8 cellular contexts compared by ENCODE assay signal in the genomic region with DNA sequence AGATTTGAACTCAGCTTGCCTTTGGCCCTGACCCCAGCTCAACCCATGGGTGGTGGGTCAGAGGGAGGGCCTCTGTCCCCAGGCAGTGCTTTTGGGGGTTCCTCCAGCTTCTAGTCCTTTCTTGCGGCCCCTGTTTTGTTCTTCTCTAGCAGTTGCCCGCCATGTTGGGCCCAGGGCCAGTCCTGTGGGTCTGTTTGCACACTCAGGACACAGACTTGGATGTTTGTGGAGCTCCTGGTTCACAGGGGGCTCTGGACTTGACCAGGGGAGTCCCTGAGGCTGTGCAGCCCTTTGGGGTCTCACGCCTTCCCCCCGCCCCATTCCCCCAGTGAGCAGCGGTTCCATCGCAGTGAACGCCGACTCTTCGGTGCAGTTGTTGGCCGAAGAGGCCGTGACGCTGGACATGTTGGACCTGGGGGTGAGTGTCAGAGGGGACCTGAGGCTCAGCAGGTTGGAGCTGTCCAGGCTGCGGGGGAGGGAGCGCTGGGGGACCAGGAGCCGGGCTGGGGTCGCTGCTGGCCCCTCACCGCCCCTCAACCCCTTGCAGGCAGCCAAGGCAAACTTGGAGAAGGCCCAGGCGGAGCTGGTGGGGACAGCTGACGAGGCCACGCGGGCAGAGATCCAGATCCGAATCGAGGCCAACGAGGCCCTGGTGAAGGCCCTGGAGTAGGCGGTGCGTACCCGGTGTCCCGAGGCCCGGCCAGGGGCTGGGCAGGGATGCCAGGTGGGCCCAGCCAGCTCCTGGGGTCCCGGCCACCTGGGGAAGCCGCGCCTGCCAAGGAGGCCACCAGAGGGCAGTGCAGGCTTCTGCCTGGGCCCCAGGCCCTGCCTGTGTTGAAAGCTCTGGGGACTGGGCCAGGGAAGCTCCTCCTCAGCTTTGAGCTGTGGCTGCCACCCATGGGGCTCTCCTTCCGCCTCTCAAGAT. TPM values are rescaled to one million over a fixed set of nuclear protein-coding genes. Genes with fewer than 3 reads are reported as not detected.
DNase-seq lines count a peak whose midpoint lies in the region; ATAC-seq and TF ChIP-seq lines count a peak whose summit lies in the region.

No MANE protein-coding gene starts in this region.

- peak overlapping the region; percentile 54 for H3K27ac Mint-ChIP-seq in activated T-cell treated with anti-CD3 and anti-CD28 coated beads, Interleukin-2, amount 50 U/mL, for 72 hours
- peak overlapping the region; percentile 47 to 82 for H3K27ac Mint-ChIP-seq in natural killer cell treated with Interleukin-12 subunit alpha and Interleukin-12 subunit beta and Interleukin-15 and Interleukin-18, amount 100 ng/mL, for 72 hours

- no peaks in the 10 kb centered on the region for H3F3A ChIP-seq in PC-3 (ENCODE audit: low read length, unreplicated experiment)

- intact Hi-C loops in PC-3 (cut with micrococcal nuclease) (loop anchor here (1.0 kb wide), 1 partner anchor 22 kb away; no protein-coding TSS in a partner anchor), esophagus squamous epithelium (cut with DNase I) (loop anchor here (2.0 kb wide), 1 partner anchor 23 kb away; no protein-coding TSS in a partner anchor)

- H2AFZ ChIP-seq in PC-3 (ENCODE audit: low read length) = no peak overlapping the region

- H3K4me3 Mint-ChIP-seq in activated T-cell treated with anti-CD3 and anti-CD28 coated beads, Interleukin-2, amount 50 U/mL, for 72 hours = peak overlapping the region; percentile 75 to 79
- peak overlapping the region; percentile 73 for H3K4me3 Mint-ChIP-seq in natural killer cell treated with Interleukin-12 subunit alpha and Interleukin-12 subunit beta and Interleukin-15 and Interleukin-18, amount 100 ng/mL, for 72 hours

- H3K27ac ChIP-seq in C4-2B = peak overlapping the region; percentile 97
- peak overlapping the region; percentile 53; the same call in 1 of the 2 replicates for H3K27ac ChIP-seq in HEK293 (ENCODE audit: extremely low read depth, low read depth, low read length)
- H3K27ac ChIP-seq in PC-3 (ENCODE audit: low read length) = no peak overlapping the region
- peak overlapping the region; percentile 90 to 100 (median 98) for H3K27ac ChIP-seq in esophagus squamous epithelium

- H3K27me3 ChIP-seq in PC-3 (ENCODE audit: low read length) = no peaks in the 10 kb centered on the region
- H3K27me3 ChIP-seq in esophagus squamous epithelium = no peaks in the 10 kb centered on the region

- H3K4me1 ChIP-seq in HEK293 (ENCODE audit: control insufficient read depth, insufficient read depth, low read length) (peaks cover 8% of the 10 kb centered on the region), PC-3 (ENCODE audit: insufficient read depth, low read length) (peaks cover 37% of the 10 kb centered on the region), esophagus squamous epithelium (peaks cover 67 to 91% (median 67%) of the 10 kb centered on the region in 3 donors)

- peaks cover 5% of the 10 kb centered on the region for H3K27me3 Mint-ChIP-seq in activated T-cell treated with anti-CD3 and anti-CD28 coated beads, Interleukin-2, amount 50 U/mL, for 72 hours (ENCODE audit: low read depth)
- peaks cover under 1 to 3% of the 10 kb centered on the region in 2 donors for H3K27me3 Mint-ChIP-seq in natural killer cell treated with Interleukin-12 subunit alpha and Interleukin-12 subunit beta and Interleukin-15 and Interleukin-18, amount 100 ng/mL, for 72 hours

- H3K9me3 ChIP-seq in HEK293 (ENCODE audit: control insufficient read depth, insufficient read depth, low read depth, low read length) (no peaks in the 10 kb centered on the region), PC-3 (ENCODE audit: low read length) (no peaks in the 10 kb centered on the region), esophagus squamous epithelium (no peaks in the 10 kb centered on the region)

- H3K9me3 Mint-ChIP-seq in activated T-cell treated with anti-CD3 and anti-CD28 coated beads, Interleukin-2, amount 50 U/mL, for 72 hours = no peaks in the 10 kb centered on the region
- H3K9me3 Mint-ChIP-seq in natural killer cell treated with Interleukin-12 subunit alpha and Interleukin-12 subunit beta and Interleukin-15 and Interleukin-18, amount 100 ng/mL, for 72 hours = no peaks in the 10 kb centered on the region

- H4K20me1 ChIP-seq in PC-3 (ENCODE audit: low read length) = no peaks in the 10 kb centered on the region

- peaks cover 44% of the 10 kb centered on the region for H3K79me2 ChIP-seq in PC-3 (ENCODE audit: low read length)

- H3K4me3 ChIP-seq in HEK293 (ENCODE audit: low read depth, low read length) (no peak overlapping the region), PC-3 (ENCODE audit: low read length) (peak overlapping the region; percentile 86), esophagus squamous epithelium (peak overlapping the region; percentile 19 to 60 (median 40))

- no peaks in the 10 kb centered on the region for H3K9me2 ChIP-seq in PC-3 (replicated peaks; ENCODE audit: low read length)

- no peaks in the 10 kb centered on the region for H3K36me3 Mint-ChIP-seq in activated T-cell treated with anti-CD3 and anti-CD28 coated beads, Interleukin-2, amount 50 U/mL, for 72 hours (ENCODE audit: insufficient read depth in 2 of 2)
- H3K36me3 Mint-ChIP-seq in natural killer cell treated with Interleukin-12 subunit alpha and Interleukin-12 subunit beta and Interleukin-15 and Interleukin-18, amount 100 ng/mL, for 72 hours = no peaks in the 10 kb centered on the region

- ATAC-seq in PC-3 = peak; percentile 27
- peak; percentile 33 to 35 for ATAC-seq in activated T-cell treated with anti-CD3 and anti-CD28 coated beads, Interleukin-2, amount 50 U/mL, for 72 hours (replicated peaks in 1 of 2)
- ATAC-seq in natural killer cell treated with Interleukin-12 subunit alpha and Interleukin-12 subunit beta and Interleukin-15 and Interleukin-18, amount 100 ng/mL, for 72 hours = peak; percentile 47 to 51
- peak; percentile 31 for ATAC-seq in stimulated activated naive CD8-positive, alpha-beta T cell treated with anti-CD3 and anti-CD28 coated beads, Interleukin-15, Interleukin-2, amounts not matched to agents 100 U/mL and 50 U/mL, for 24 hours
- ATAC-seq in GM18858 (IDR thresholded peaks at IDR 0.05; ENCODE audit: unreplicated experiment) = no peak

- no TSS peak for BruUV-seq in PC-3 (replicated peaks; lab: Mats Ljungman, UMichigan)

- CTCF ChIA-PET in HEK293 (lab: Yijun Ruan, JAX) = interaction anchor here (0.6 to 5.5 kb wide), 47 partner anchors 9 to 486 kb away, joined by 3 to 299 read pairs (median 4); a partner anchor contains a TSS
- CTCF ChIA-PET in PC-3 (lab: Charles Lee) = interaction anchor here (0.5 to 2.6 kb wide), 9 partner anchors 18 to 1024 kb away, joined by 3 to 124 read pairs (median 5); a partner anchor contains a TSS

- no peak overlapping the region for H3K9ac ChIP-seq in PC-3 (ENCODE audit: low read length)

- H3K4me2 ChIP-seq in PC-3 (ENCODE audit: low read length) = peak overlapping the region; percentile 84

- peak in 1 of 4 donors; percentile 21 for TF ChIP-seq POLR2A in esophagus squamous epithelium (IDR thresholded peaks at IDR 0.05)

- peaks cover 39% of the 10 kb centered on the region for H3K4me1 Mint-ChIP-seq in activated T-cell treated with anti-CD3 and anti-CD28 coated beads, Interleukin-2, amount 50 U/mL, for 72 hours (ENCODE audit: low read depth)
- peaks cover 11% of the 10 kb centered on the region in 2 donors for H3K4me1 Mint-ChIP-seq in natural killer cell treated with Interleukin-12 subunit alpha and Interleukin-12 subunit beta and Interleukin-15 and Interleukin-18, amount 100 ng/mL, for 72 hours (ENCODE audit: low read depth in 2 of 2)

- DNase-seq in PC-3 = peak; percentile 72
- peak; percentile 90 to 91 for DNase-seq in activated T-cell treated with anti-CD3 and anti-CD28 coated beads, Interleukin-2, amount 50 U/mL, for 72 hours
- no peak for DNase-seq in esophagus squamous epithelium (lab: John Stamatoyannopoulos, UW)
- DNase-seq in natural killer cell treated with Interleukin-12 subunit alpha and Interleukin-12 subunit beta and Interleukin-15 and Interleukin-18, amount 100 ng/mL, for 72 hours (ENCODE audit: low spot score) = peak; percentile 87
- DNase-seq in stimulated activated naive CD8-positive, alpha-beta T cell treated with anti-CD3 and anti-CD28 coated beads, Interleukin-15, Interleukin-2, amounts not matched to agents 100 U/mL and 50 U/mL, for 24 hours = peak; percentile 93

- TF ChIP-seq CTCF in C4-2B (conservative IDR thresholded peaks at IDR 0.05) = peak; percentile 98
- TF ChIP-seq CTCF in HEK293 (tag by site-specific recombination; IDR thresholded peaks at IDR 0.05) = peak; percentile 95
- peak; percentile 87 for TF ChIP-seq CTCF in PC-3 (conservative IDR thresholded peaks at IDR 0.05; ENCODE audit: low read depth, low read length)
- peak; percentile 92 to 98 (median 98) for TF ChIP-seq CTCF in esophagus squamous epithelium (IDR thresholded peaks at IDR 0.05)

- POLR2A ChIA-PET in HEK293 (lab: Yijun Ruan, JAX) (interaction anchor here (0.5 to 7.7 kb wide), 12 partner anchors 9 to 165 kb away, joined by 3 to 231 read pairs (median 10); a partner anchor contains a TSS), PC-3 (lab: Charles Lee; ENCODE audit: unreplicated experiment) (interaction anchor here (1.8 kb wide), 1 partner anchor 25 kb away, joined by 6 read pairs; no protein-coding TSS in a partner anchor)

- H3K36me3 ChIP-seq in HEK293 (ENCODE audit: control insufficient read depth in 2 of 2, insufficient read depth in 1 of 2, low read length in 2 of 2) (peaks cover 0 to 11% of the 10 kb centered on the region in 2 experiments; a peak in 1 of 3 replicates), PC-3 (ENCODE audit: low read depth, low read length) (no peaks in the 10 kb centered on the region), esophagus squamous epithelium (peaks cover 0 to 13% (median 0%) of the 10 kb centered on the region in 3 donors)

- 21 to 80% methylated on average over 3 to 14 of the region's 33 CpGs for WGBS in esophagus squamous epithelium, 2 donors

RNA-seq across cellular contexts. Expression of a gene that starts 2.5 kb away (rescaled TPM):
- total RNA-seq in PC-3 (2014; rRNA removed) (102 and 187 TPM in 2 replicates), esophagus squamous epithelium (100 to 1,000 TPM in 3 of 4 donors, 10 to 100 TPM in 1; 83.4 to 171 (median 132) TPM)
- 100 to 1,000 TPM; 169 to 201 TPM for total RNA-seq in activated T-cell treated with anti-CD3 and anti-CD28 coated beads, Interleukin-2, amount 50 U/mL, for 72 hours
- 100 to 1,000 TPM; 163 to 215 TPM for total RNA-seq in natural killer cell treated with Interleukin-12 subunit alpha and Interleukin-12 subunit beta and Interleukin-15 and Interleukin-18, amount 100 ng/mL, for 72 hours

RNA-seq across cellular contexts. Expression of a gene that starts 4.4 kb away (rescaled TPM):
- total RNA-seq in PC-3 (2014; rRNA removed) (17.3 and 41.8 TPM in 2 replicates), esophagus squamous epithelium (10 to 100 TPM; 12.4 to 65.0 (median 40.4) TPM)
- 10 to 100 TPM; 72.3 to 75.4 TPM for total RNA-seq in activated T-cell treated with anti-CD3 and anti-CD28 coated beads, Interleukin-2, amount 50 U/mL, for 72 hours
- 10 to 100 TPM; 85.9 to 88.3 TPM for total RNA-seq in natural killer cell treated with Interleukin-12 subunit alpha and Interleukin-12 subunit beta and Interleukin-15 and Interleukin-18, amount 100 ng/mL, for 72 hours

RNA-seq across cellular contexts. Expression of a gene that starts 6.2 kb away (rescaled TPM):
- total RNA-seq in PC-3 (2014; rRNA removed) (3.3 and 6.3 TPM in 2 replicates), esophagus squamous epithelium (1 to 10 TPM in 3 of 4 donors, under 1 TPM in 1; 0.38 to 1.6 (median 1.2) TPM)
- total RNA-seq in activated T-cell treated with anti-CD3 and anti-CD28 coated beads, Interleukin-2, amount 50 U/mL, for 72 hours = under 1 TPM; 0.38 to 0.58 TPM
- under 1 TPM in 1 of 2 donors, not detected in 1; 0.28 TPM for total RNA-seq in natural killer cell treated with Interleukin-12 subunit alpha and Interleukin-12 subunit beta and Interleukin-15 and Interleukin-18, amount 100 ng/mL, for 72 hours

RNA-seq across cellular contexts. Expression of a gene that starts 25.1 kb away (rescaled TPM):
- total RNA-seq in PC-3 (2014; rRNA removed) = 136 and 197 TPM in 2 replicates
- total RNA-seq in activated T-cell treated with anti-CD3 and anti-CD28 coated beads, Interleukin-2, amount 50 U/mL, for 72 hours = 100 to 1,000 TPM; 400 to 456 TPM
- 100 to 1,000 TPM; 116 to 415 (median 238) TPM for total RNA-seq in esophagus squamous epithelium
- 100 to 1,000 TPM; 226 to 251 TPM for total RNA-seq in natural killer cell treated with Interleukin-12 subunit alpha and Interleukin-12 subunit beta and Interleukin-15 and Interleukin-18, amount 100 ng/mL, for 72 hours

RNA-seq across cellular contexts. Expression of a gene that starts 31.3 kb away (rescaled TPM):
- 110 and 133 TPM in 2 replicates for total RNA-seq in PC-3 (2014; rRNA removed)
- total RNA-seq in activated T-cell treated with anti-CD3 and anti-CD28 coated beads, Interleukin-2, amount 50 U/mL, for 72 hours = 10 to 100 TPM; 59.8 to 69.1 TPM
- 10 to 100 TPM; 31.5 to 69.8 (median 50.5) TPM for total RNA-seq in esophagus squamous epithelium
- total RNA-seq in natural killer cell treated with Interleukin-12 subunit alpha and Interleukin-12 subunit beta and Interleukin-15 and Interleukin-18, amount 100 ng/mL, for 72 hours = 10 to 100 TPM; 59.5 to 94.2 TPM
